In genomic region chr13:108070925-108071324, GRCh38 we compare ENCODE assay signal across 2 cellular contexts.
TF ChIP-seq lines count a peak whose summit lies in the region.

No MANE protein-coding gene starts in this region.

TF ChIP-seq in GM23338, 12 proteins besides CTCF, POLR2A, EP300 and RAD21 (continued from another document):
- TF ChIP-seq, protein P1, sequence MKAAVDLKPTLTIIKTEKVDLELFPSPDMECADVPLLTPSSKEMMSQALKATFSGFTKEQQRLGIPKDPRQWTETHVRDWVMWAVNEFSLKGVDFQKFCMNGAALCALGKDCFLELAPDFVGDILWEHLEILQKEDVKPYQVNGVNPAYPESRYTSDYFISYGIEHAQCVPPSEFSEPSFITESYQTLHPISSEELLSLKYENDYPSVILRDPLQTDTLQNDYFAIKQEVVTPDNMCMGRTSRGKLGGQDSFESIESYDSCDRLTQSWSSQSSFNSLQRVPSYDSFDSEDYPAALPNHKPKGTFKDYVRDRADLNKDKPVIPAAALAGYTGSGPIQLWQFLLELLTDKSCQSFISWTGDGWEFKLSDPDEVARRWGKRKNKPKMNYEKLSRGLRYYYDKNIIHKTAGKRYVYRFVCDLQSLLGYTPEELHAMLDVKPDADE (IDR thresholded peaks at IDR 0.05), result no peak
- no peak for TF ChIP-seq EZH2 (IDR thresholded peaks at IDR 0.05; ENCODE audit: low read depth, unreplicated experiment)
- TF ChIP-seq STAT1 (IDR thresholded peaks at IDR 0.05; ENCODE audit: unreplicated experiment), result no peak
- TF ChIP-seq JUNB (IDR thresholded peaks at IDR 0.05; ENCODE audit: unreplicated experiment), result no peak
- TF ChIP-seq, protein P2, sequence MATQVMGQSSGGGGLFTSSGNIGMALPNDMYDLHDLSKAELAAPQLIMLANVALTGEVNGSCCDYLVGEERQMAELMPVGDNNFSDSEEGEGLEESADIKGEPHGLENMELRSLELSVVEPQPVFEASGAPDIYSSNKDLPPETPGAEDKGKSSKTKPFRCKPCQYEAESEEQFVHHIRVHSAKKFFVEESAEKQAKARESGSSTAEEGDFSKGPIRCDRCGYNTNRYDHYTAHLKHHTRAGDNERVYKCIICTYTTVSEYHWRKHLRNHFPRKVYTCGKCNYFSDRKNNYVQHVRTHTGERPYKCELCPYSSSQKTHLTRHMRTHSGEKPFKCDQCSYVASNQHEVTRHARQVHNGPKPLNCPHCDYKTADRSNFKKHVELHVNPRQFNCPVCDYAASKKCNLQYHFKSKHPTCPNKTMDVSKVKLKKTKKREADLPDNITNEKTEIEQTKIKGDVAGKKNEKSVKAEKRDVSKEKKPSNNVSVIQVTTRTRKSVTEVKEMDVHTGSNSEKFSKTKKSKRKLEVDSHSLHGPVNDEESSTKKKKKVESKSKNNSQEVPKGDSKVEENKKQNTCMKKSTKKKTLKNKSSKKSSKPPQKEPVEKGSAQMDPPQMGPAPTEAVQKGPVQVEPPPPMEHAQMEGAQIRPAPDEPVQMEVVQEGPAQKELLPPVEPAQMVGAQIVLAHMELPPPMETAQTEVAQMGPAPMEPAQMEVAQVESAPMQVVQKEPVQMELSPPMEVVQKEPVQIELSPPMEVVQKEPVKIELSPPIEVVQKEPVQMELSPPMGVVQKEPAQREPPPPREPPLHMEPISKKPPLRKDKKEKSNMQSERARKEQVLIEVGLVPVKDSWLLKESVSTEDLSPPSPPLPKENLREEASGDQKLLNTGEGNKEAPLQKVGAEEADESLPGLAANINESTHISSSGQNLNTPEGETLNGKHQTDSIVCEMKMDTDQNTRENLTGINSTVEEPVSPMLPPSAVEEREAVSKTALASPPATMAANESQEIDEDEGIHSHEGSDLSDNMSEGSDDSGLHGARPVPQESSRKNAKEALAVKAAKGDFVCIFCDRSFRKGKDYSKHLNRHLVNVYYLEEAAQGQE (IDR thresholded peaks at IDR 0.05; ENCODE audit: unreplicated experiment), result no peak
- TF ChIP-seq NANOG (IDR thresholded peaks at IDR 0.05; ENCODE audit: borderline replicate concordance), result no peak
- TF ChIP-seq, protein P3, sequence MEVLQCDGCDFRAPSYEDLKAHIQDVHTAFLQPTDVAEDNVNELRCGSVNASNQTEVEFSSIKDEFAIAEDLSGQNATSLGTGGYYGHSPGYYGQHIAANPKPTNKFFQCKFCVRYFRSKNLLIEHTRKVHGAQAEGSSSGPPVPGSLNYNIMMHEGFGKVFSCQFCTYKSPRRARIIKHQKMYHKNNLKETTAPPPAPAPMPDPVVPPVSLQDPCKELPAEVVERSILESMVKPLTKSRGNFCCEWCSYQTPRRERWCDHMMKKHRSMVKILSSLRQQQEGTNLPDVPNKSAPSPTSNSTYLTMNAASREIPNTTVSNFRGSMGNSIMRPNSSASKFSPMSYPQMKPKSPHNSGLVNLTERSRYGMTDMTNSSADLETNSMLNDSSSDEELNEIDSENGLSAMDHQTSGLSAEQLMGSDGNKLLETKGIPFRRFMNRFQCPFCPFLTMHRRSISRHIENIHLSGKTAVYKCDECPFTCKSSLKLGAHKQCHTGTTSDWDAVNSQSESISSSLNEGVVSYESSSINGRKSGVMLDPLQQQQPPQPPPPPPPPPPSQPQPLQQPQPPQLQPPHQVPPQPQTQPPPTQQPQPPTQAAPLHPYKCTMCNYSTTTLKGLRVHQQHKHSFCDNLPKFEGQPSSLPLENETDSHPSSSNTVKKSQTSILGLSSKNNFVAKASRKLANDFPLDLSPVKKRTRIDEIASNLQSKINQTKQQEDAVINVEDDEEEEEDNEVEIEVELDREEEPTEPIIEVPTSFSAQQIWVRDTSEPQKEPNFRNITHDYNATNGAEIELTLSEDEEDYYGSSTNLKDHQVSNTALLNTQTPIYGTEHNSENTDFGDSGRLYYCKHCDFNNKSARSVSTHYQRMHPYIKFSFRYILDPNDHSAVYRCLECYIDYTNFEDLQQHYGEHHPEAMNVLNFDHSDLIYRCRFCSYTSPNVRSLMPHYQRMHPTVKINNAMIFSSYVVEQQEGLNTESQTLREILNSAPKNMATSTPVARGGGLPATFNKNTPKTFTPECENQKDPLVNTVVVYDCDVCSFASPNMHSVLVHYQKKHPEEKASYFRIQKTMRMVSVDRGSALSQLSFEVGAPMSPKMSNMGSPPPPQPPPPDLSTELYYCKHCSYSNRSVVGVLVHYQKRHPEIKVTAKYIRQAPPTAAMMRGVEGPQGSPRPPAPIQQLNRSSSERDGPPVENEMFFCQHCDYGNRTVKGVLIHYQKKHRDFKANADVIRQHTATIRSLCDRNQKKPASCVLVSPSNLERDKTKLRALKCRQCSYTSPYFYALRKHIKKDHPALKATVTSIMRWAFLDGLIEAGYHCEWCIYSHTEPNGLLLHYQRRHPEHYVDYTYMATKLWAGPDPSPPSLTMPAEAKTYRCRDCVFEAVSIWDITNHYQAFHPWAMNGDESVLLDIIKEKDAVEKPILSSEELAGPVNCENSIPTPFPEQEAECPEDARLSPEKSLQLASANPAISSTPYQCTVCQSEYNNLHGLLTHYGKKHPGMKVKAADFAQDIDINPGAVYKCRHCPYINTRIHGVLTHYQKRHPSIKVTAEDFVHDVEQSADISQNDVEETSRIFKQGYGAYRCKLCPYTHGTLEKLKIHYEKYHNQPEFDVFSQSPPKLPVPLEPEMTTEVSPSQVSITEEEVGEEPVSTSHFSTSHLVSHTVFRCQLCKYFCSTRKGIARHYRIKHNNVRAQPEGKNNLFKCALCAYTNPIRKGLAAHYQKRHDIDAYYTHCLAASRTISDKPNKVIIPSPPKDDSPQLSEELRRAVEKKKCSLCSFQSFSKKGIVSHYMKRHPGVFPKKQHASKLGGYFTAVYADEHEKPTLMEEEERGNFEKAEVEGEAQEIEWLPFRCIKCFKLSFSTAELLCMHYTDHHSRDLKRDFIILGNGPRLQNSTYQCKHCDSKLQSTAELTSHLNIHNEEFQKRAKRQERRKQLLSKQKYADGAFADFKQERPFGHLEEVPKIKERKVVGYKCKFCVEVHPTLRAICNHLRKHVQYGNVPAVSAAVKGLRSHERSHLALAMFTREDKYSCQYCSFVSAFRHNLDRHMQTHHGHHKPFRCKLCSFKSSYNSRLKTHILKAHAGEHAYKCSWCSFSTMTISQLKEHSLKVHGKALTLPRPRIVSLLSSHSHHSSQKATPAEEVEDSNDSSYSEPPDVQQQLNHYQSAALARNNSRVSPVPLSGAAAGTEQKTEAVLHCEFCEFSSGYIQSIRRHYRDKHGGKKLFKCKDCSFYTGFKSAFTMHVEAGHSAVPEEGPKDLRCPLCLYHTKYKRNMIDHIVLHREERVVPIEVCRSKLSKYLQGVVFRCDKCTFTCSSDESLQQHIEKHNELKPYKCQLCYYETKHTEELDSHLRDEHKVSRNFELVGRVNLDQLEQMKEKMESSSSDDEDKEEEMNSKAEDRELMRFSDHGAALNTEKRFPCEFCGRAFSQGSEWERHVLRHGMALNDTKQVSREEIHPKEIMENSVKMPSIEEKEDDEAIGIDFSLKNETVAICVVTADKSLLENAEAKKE (CRISPR knock-in tag; IDR thresholded peaks at IDR 0.05), result no peak
- TF ChIP-seq POLR2AphosphoS5 (IDR thresholded peaks at IDR 0.05; ENCODE audit: low read depth), result no peak
- no peak for TF ChIP-seq ZNF114 (CRISPR knock-in tag; IDR thresholded peaks at IDR 0.05)

TF ChIP-seq in H1, 55 proteins besides CTCF, POLR2A, EP300 and RAD21 (continued from another document):
- no peak for TF ChIP-seq CHD7 (IDR thresholded peaks at IDR 0.05; ENCODE audit: insufficient replicate concordance, low read length)
- no peak for TF ChIP-seq JUN (IDR thresholded peaks at IDR 0.05; ENCODE audit: low read depth, low read length)
- no peak for TF ChIP-seq RNF2 (IDR thresholded peaks at IDR 0.05; ENCODE audit: borderline replicate concordance, low read depth, low read length, missing control alignments, poor library complexity, severe bottlenecking)
- TF ChIP-seq ATF3 (IDR thresholded peaks at IDR 0.05; ENCODE audit: insufficient read depth, low read depth, low read length), result no peak
